8 cellular contexts compared by ENCODE assay signal in genomic region chr11:83156150-83156995, GRCh38.
A peak's percentile ranks its signal among the peaks of the same experiment; 100 is the strongest.
DNase-seq lines count a peak whose midpoint lies in the region; ATAC-seq, FAIRE-seq and TF ChIP-seq lines count a peak whose summit lies in the region.

No MANE protein-coding gene starts in this region.

- FAIRE-seq in islet of Langerhans (lab: Jason Lieb, UNC) = peak; percentile 93

- H3K4me3 ChIP-seq in AG09309 (ENCODE audit: control insufficient read depth, low read depth, low read length) (peak overlapping the region; percentile 75), WI38 (ENCODE audit: low read depth, low read length) (peak overlapping the region; percentile 67)

- DNase-seq in AG09309 (ENCODE audit: low read depth) (peak; percentile 100), NCI-H2227 (lab: John Stamatoyannopoulos, UW; ENCODE audit: unreplicated experiment) (peak; percentile 98), cerebellar nuclear complex (lab: John Stamatoyannopoulos, UW) (peak; percentile 98 to 100)
- DNase-seq in stimulated activated CD4-positive, alpha-beta T cell treated with anti-CD3 and anti-CD28 coated beads, Interleukin-12 subunit alpha, Interleukin-12 subunit beta, amount 100 ng/mL, for 48 hours (ENCODE audit: low read depth in 2 of 3, low spot score in 1 of 3) = peak; percentile 96 to 98 (median 97)

- ATAC-seq in GM18907 (IDR thresholded peaks at IDR 0.05; ENCODE audit: unreplicated experiment) = peak; percentile 97
- ATAC-seq in HG03159 (IDR thresholded peaks at IDR 0.05; ENCODE audit: unreplicated experiment) = peak; percentile 95

- no peak for TF ChIP-seq CTCF in AG09309 (IDR thresholded peaks at IDR 0.05; ENCODE audit: control insufficient read depth, insufficient read depth, low read depth, low read length, missing control alignments)
- TF ChIP-seq CTCF in WI38 (IDR thresholded peaks at IDR 0.05; ENCODE audit: low read depth, low read length) = no peak

Comparison
In these comparisons a context has a peak if more than half of its experiments do, and no peak if none do; other contexts are left out.
1. Peak in every context shown above with its lines: DNase-seq, ATAC-seq and H3K4me3 ChIP-seq.